ENCODE assay signal across 6 cellular contexts in the genomic region with DNA sequence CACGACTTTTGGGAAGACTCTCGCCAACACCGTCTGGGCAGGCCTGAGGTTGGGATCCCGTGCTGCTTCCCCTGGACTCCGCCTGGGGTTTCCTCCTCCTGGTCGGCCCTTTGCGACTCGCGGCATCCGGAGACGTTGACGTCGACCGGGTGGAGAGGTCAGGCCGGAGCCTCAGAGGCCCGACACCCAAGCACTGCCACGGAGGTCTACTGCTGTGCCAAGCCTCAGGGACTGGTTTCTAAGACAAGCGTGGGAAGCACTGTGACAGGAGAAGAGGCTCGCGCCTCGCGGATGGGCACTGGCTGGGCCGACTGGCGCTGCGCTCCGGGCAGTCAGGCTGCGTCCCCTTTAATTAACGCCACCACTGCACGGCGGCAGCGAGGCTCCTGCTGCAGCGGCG. TPM values are rescaled to one million over a fixed set of nuclear protein-coding genes. Genes with fewer than 3 reads are reported as not detected.
"Had no signal": no experiment of that assay in that cellular context is flagged by ENCODE, and none has a peak within 500 bp of the region (broad histone marks: within the 10 kb centered on the region; RNA-seq: fewer than 3 reads in every experiment).

No MANE protein-coding gene starts in this region.

RNA-seq across cellular contexts. Expression of gene KCNJ18, which starts 7.9 kb away (rescaled TPM):
- total RNA-seq: GM23338, H1, H9, HT-29, IMR-90, K562 had no signal
